21 cellular contexts compared by ENCODE assay signal in genomic region chr20:56676001-56676400, GRCh38. TPM values are rescaled to one million over a fixed set of nuclear protein-coding genes. Genes with fewer than 3 reads are reported as not detected.
"Had no signal": no experiment of that assay in that cellular context is flagged by ENCODE, and none has a peak within 500 bp of the region (broad histone marks: within the 10 kb centered on the region; RNA-seq: fewer than 3 reads in every experiment).

No MANE protein-coding gene starts in this region.

- H3K4me3 ChIP-seq: heart left ventricle, lung, spleen, tibial artery, upper lobe of left lung, uterus had no signal

- ATAC-seq: esophagus mucosa; heart left ventricle; left colon; left ventricle myocardium superior; sciatic nerve; stimulated activated memory B cell treated with anti-CD40 and anti-IgM and Interleukin-4, amounts not matched to agents 10 μg/mL and 1 μg/mL and 100 μg/mL, for 72 hours had no signal

- H3K4me1 ChIP-seq: heart left ventricle, spleen, tibial artery, upper lobe of left lung, uterus had no signal

- DNase-seq: effector memory CD4-positive, alpha-beta T cell; heart left ventricle; hippocampal formation; left colon; left ventricle myocardium superior; mesendoderm; naive B cell; spleen; stimulated activated CD4-positive, alpha-beta T cell treated with anti-CD3 and anti-CD28 coated beads, Interleukin-15, amount 100 ng/mL, for 24 hours; stimulated activated CD4-positive, alpha-beta T cell treated with anti-CD3 and anti-CD28 coated beads, Interleukin-1b, Interleukin-23, amount 100 ng/mL, for 48 hours; stimulated activated CD4-positive, alpha-beta T cell treated with anti-CD3 and anti-CD28 coated beads, Interleukin-4, amount 100 ng/mL, for 24 hours; tibial artery; upper lobe of left lung; uterus had no signal

- H3K9me3 ChIP-seq: heart left ventricle, spleen, tibial artery, upper lobe of left lung, uterus had no signal

- H3K27me3 ChIP-seq: upper lobe of left lung, uterus had no signal

- H3K36me3 ChIP-seq: heart left ventricle, spleen, tibial artery, upper lobe of left lung, uterus had no signal

- H3K27ac ChIP-seq: heart left ventricle, spleen, tibial artery, upper lobe of left lung, uterus had no signal

RNA-seq across cellular contexts. Expression of gene TFAP2C, which starts 46.9 kb away (rescaled TPM):
- total RNA-seq: fibroblast of lung, pulmonary artery endothelial cell, skeletal muscle tissue had no signal
- polyA plus RNA-seq: heart left ventricle had no signal
